In the genomic region with DNA sequence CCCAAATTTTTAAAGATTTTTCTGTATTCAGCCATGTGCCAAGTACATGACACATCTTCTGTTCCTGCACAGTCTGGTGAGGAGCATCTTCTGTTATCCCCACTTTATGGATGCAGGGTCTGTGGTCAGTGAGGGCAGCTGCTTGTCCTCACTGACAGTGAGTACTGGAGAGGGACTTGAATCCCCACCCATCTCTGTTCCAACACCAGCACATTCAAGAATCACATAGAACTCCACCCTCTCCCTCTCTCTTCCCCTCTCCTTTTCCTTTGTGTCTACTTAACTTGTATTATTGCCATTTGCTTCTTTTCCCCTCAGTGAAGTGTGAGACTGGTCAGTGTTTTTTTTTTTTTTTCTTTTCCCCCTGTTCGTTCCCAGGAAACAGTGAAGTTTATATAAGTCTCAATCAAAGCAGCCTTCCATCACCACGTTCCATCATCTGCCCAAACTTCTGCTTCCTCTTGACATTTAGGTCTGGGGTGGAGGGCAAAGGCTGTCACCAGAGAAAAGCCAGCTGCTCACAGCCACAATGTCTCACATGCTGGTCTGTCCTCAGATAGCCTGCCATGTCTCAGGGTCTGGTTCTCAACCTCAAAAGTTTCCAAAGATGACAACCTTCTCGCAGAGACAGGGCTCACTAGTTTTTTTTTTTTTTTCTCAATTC, we compare ENCODE assay signal across 1 cellular context.
TF ChIP-seq lines count a peak whose summit lies in the region.

No MANE protein-coding gene starts in this region.

TF ChIP-seq in A549, 52 proteins besides CTCF, POLR2A, EP300 and RAD21 (continued from another document):
- TF ChIP-seq, protein P1, sequence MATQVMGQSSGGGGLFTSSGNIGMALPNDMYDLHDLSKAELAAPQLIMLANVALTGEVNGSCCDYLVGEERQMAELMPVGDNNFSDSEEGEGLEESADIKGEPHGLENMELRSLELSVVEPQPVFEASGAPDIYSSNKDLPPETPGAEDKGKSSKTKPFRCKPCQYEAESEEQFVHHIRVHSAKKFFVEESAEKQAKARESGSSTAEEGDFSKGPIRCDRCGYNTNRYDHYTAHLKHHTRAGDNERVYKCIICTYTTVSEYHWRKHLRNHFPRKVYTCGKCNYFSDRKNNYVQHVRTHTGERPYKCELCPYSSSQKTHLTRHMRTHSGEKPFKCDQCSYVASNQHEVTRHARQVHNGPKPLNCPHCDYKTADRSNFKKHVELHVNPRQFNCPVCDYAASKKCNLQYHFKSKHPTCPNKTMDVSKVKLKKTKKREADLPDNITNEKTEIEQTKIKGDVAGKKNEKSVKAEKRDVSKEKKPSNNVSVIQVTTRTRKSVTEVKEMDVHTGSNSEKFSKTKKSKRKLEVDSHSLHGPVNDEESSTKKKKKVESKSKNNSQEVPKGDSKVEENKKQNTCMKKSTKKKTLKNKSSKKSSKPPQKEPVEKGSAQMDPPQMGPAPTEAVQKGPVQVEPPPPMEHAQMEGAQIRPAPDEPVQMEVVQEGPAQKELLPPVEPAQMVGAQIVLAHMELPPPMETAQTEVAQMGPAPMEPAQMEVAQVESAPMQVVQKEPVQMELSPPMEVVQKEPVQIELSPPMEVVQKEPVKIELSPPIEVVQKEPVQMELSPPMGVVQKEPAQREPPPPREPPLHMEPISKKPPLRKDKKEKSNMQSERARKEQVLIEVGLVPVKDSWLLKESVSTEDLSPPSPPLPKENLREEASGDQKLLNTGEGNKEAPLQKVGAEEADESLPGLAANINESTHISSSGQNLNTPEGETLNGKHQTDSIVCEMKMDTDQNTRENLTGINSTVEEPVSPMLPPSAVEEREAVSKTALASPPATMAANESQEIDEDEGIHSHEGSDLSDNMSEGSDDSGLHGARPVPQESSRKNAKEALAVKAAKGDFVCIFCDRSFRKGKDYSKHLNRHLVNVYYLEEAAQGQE (IDR thresholded peaks at IDR 0.05) = no peak
- TF ChIP-seq ZC3H11A (IDR thresholded peaks at IDR 0.05) (no peak), TFCP2L1 (CRISPR knock-in tag; IDR thresholded peaks at IDR 0.05) (no peak), NFE2L2 (conservative IDR thresholded peaks at IDR 0.05; ENCODE audit: low read length) (no peak), RNF2 (IDR thresholded peaks at IDR 0.05; ENCODE audit: borderline replicate concordance, low read depth) (no peak), RARB (CRISPR knock-in tag; IDR thresholded peaks at IDR 0.05) (no peak), HDAC2 (IDR thresholded peaks at IDR 0.05) (no peak), CBX2 (IDR thresholded peaks at IDR 0.05; ENCODE audit: borderline replicate concordance, low read depth) (no peak), FOSB (CRISPR knock-in tag; IDR thresholded peaks at IDR 0.05) (no peak), ZSCAN20 (CRISPR knock-in tag; IDR thresholded peaks at IDR 0.05) (no peak)
- TF ChIP-seq, protein P2, sequence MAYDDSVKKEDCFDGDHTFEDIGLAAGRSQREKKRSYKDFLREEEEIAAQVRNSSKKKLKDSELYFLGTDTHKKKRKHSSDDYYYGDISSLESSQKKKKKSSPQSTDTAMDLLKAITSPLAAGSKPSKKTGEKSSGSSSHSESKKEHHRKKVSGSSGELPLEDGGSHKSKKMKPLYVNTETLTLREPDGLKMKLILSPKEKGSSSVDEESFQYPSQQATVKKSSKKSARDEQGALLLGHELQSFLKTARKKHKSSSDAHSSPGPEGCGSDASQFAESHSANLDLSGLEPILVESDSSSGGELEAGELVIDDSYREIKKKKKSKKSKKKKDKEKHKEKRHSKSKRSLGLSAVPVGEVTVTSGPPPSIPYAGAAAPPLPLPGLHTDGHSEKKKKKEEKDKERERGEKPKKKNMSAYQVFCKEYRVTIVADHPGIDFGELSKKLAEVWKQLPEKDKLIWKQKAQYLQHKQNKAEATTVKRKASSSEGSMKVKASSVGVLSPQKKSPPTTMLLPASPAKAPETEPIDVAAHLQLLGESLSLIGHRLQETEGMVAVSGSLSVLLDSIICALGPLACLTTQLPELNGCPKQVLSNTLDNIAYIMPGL (CRISPR knock-in tag; IDR thresholded peaks at IDR 0.05; ENCODE audit: borderline replicate concordance) = no peak
- TF ChIP-seq, protein P3, sequence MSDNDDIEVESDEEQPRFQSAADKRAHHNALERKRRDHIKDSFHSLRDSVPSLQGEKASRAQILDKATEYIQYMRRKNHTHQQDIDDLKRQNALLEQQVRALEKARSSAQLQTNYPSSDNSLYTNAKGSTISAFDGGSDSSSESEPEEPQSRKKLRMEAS (IDR thresholded peaks at IDR 0.05) = no peak
